26 cellular contexts compared by ENCODE assay signal in genomic region chr20:46388201-46388836, GRCh38. TPM values are rescaled to one million over a fixed set of nuclear protein-coding genes. Genes with fewer than 3 reads are reported as not detected.
DNase-seq lines count a peak whose midpoint lies in the region; FAIRE-seq and TF ChIP-seq lines count a peak whose summit lies in the region.
"Had no signal": no experiment of that assay in that cellular context is flagged by ENCODE, and none has a peak within 500 bp of the region (broad histone marks: within the 10 kb centered on the region; RNA-seq: fewer than 3 reads in every experiment).

No MANE protein-coding gene starts in this region.

- H3K27ac ChIP-seq in caudate nucleus (ENCODE audit: low read depth, low read length): peak overlapping the region; percentile 11
- H3K27ac ChIP-seq in tibial artery: no peak overlapping the region
- H3K27ac ChIP-seq: tibial nerve had no signal

- H3K27me3 ChIP-seq in tibial artery: no peaks in the 10 kb centered on the region
- H3K27me3 ChIP-seq: BE2C, MG63, tibial nerve had no signal

- no peak overlapping the region for H3K4me3 ChIP-seq in tibial artery
- H3K4me3 ChIP-seq: MG63, tibial nerve had no signal

- H3K9me3 Mint-ChIP-seq in activated T-cell treated with anti-CD3 and anti-CD28 coated beads, Interleukin-2, amount 50 U/mL, for 24 hours: no peaks in the 10 kb centered on the region
- H3K9me3 Mint-ChIP-seq: activated CD4-positive, alpha-beta T cell treated with anti-CD3 and anti-CD28 coated beads, Interleukin-2, amount 10 ng/mL, durations not matched to agents 24 days and 14 days; activated T-cell treated with anti-CD3 and anti-CD28 coated beads, Interleukin-2, amount 50 U/mL, for 72 hours; H9; naive B cell; WTC11 had no signal

- no peak for DNase-seq in activated T-cell treated with anti-CD3 and anti-CD28 coated beads, Interleukin-2, amount 50 U/mL, for 24 hours
- no peak for DNase-seq in activated T-cell treated with anti-CD3 and anti-CD28 coated beads, Interleukin-2, amount 50 U/mL, for 48 hours
- peak; percentile 96 for DNase-seq in NCI-H2171 treated with DMSO at 0.1 percent for 48 hours (lab: John Stamatoyannopoulos, UW)
- peak in 1 of 61 donors; percentile 82 for DNase-seq in caudate nucleus (lab: John Stamatoyannopoulos, UW)
- DNase-seq in urothelium cell line (ENCODE audit: low spot score): no peak
- DNase-seq in cardiac septum (ENCODE audit: low spot score): no peak
- DNase-seq in tibial artery: no peak
- DNase-seq: activated CD4-positive, alpha-beta T cell treated with anti-CD3 and anti-CD28 coated beads, Interleukin-2, amount 10 ng/mL, durations not matched to agents 24 days and 14 days; activated naive CD4-positive, alpha-beta T cell; activated T-cell treated with anti-CD3 and anti-CD28 coated beads, Interleukin-2, amount 50 U/mL, for 72 hours; BE2C; H9; KG1; MG63; midbrain; naive B cell; NCI-H1105 treated with DMSO at 0.1 percent for 48 hours; NCI-H2107; NCI-H774; OCI-M1; stimulated activated CD4-positive, alpha-beta T cell treated with anti-CD3 and anti-CD28 coated beads, Interleukin-4, amount 100 ng/mL, for 24 hours had no signal

- peak; percentile 23 for FAIRE-seq in urothelium cell line (lab: Jason Lieb, UNC)
- FAIRE-seq: endothelial cell of umbilical vein, frontal cortex, G401.6 had no signal

- no peaks in the 10 kb centered on the region for H3K27me3 Mint-ChIP-seq in activated T-cell treated with anti-CD3 and anti-CD28 coated beads, Interleukin-2, amount 50 U/mL, for 24 hours
- H3K27me3 Mint-ChIP-seq: activated CD4-positive, alpha-beta T cell treated with anti-CD3 and anti-CD28 coated beads, Interleukin-2, amount 10 ng/mL, durations not matched to agents 24 days and 14 days; naive B cell had no signal

- no peak overlapping the region for H3K4me3 Mint-ChIP-seq in activated T-cell treated with anti-CD3 and anti-CD28 coated beads, Interleukin-2, amount 50 U/mL, for 24 hours
- H3K4me3 Mint-ChIP-seq: activated CD4-positive, alpha-beta T cell treated with anti-CD3 and anti-CD28 coated beads, Interleukin-2, amount 10 ng/mL, durations not matched to agents 24 days and 14 days; activated T-cell treated with anti-CD3 and anti-CD28 coated beads, Interleukin-2, amount 50 U/mL, for 72 hours; H9; naive B cell; WTC11 had no signal

- no peaks in the 10 kb centered on the region for H3K4me1 ChIP-seq in tibial artery
- H3K4me1 ChIP-seq: BE2C had no signal

- peaks cover 92% of the 10 kb centered on the region for H3K36me3 Mint-ChIP-seq in activated T-cell treated with anti-CD3 and anti-CD28 coated beads, Interleukin-2, amount 50 U/mL, for 24 hours (ENCODE audit: low read depth)

- TF ChIP-seq CTCF in tibial artery (IDR thresholded peaks at IDR 0.05): no peak

- peak overlapping the region; percentile 2 for H3K27ac Mint-ChIP-seq in activated T-cell treated with anti-CD3 and anti-CD28 coated beads, Interleukin-2, amount 50 U/mL, for 24 hours
- H3K27ac Mint-ChIP-seq: activated CD4-positive, alpha-beta T cell treated with anti-CD3 and anti-CD28 coated beads, Interleukin-2, amount 10 ng/mL, durations not matched to agents 24 days and 14 days; H9; naive B cell; WTC11 had no signal

- intact Hi-C loops in cardiac septum (cut with DNase I) (no loop called here), tibial artery (cut with DNase I; ENCODE audit: low total_unique reads) (no loop called here)

- H3K9me3 ChIP-seq in tibial artery: no peaks in the 10 kb centered on the region
- H3K9me3 ChIP-seq: BE2C, MG63, tibial nerve had no signal

- peaks cover 90 to 100% (median 93%) of the 10 kb centered on the region in 3 donors for H3K36me3 ChIP-seq in tibial artery

- no peaks in the 10 kb centered on the region for H3K4me1 Mint-ChIP-seq in activated T-cell treated with anti-CD3 and anti-CD28 coated beads, Interleukin-2, amount 50 U/mL, for 24 hours (ENCODE audit: low read depth)
- H3K4me1 Mint-ChIP-seq: H9, naive B cell, WTC11 had no signal

RNA-seq across cellular contexts. Expression of gene ELMO2, which starts 18.1 kb away (rescaled TPM):
- total RNA-seq in cardiac septum: 35.0 TPM
